In genomic region chr2:231707625-231708049, GRCh38 we compare ENCODE assay signal across 8 cellular contexts. TPM values are rescaled to one million over a fixed set of nuclear protein-coding genes. Genes with fewer than 3 reads are reported as not detected.
DNase-seq lines count a peak whose midpoint lies in the region; ATAC-seq and TF ChIP-seq lines count a peak whose summit lies in the region.

No MANE protein-coding gene starts in this region.

- peak; percentile 71 for DNase-seq in activated CD8-positive, alpha-beta memory T cell treated with anti-CD3 and anti-CD28 coated beads, Interleukin-2, amount 10 ng/mL, durations not matched to agents 7 days and 5 days
- DNase-seq in fibroblast of lung (ENCODE audit: low read depth in 2 of 2): peak; percentile 54 to 56
- no peak for DNase-seq in NCI-H1092 (lab: John Stamatoyannopoulos, UW)
- DNase-seq in G401 (ENCODE audit: low spot score): no peak

- H3K9me3 ChIP-seq in ES-I3 (ENCODE audit: control insufficient read depth, insufficient read depth, low read length) (no peaks in the 10 kb centered on the region), fibroblast of lung (ENCODE audit: control insufficient read depth, insufficient read depth, low read depth, low read length) (no peaks in the 10 kb centered on the region), parathyroid adenoma (ENCODE audit: control insufficient read depth, low read length) (no peaks in the 10 kb centered on the region)

- peak overlapping the region; percentile 78 for H3K4me2 ChIP-seq in fibroblast of lung (ENCODE audit: extremely low read depth, insufficient read depth, low read length)
- H3K4me2 ChIP-seq in parathyroid adenoma (ENCODE audit: low read length): peak overlapping the region; percentile 69

- no peaks in the 10 kb centered on the region for H3K9me3 Mint-ChIP-seq in activated CD8-positive, alpha-beta memory T cell treated with anti-CD3 and anti-CD28 coated beads, Interleukin-2, amount 10 ng/mL, durations not matched to agents 7 days and 5 days (ENCODE audit: low read depth)

- CTCF ChIA-PET in activated CD8-positive, alpha-beta memory T cell treated with anti-CD3 and anti-CD28 coated beads, Interleukin-2, amount 10 ng/mL, durations not matched to agents 7 days and 5 days (lab: Charles Lee): interaction anchor here (1.0 to 16.8 kb wide), 13 partner anchors 8 to 243 kb away, joined by 3 to 202 read pairs (median 6); partner anchors contain the start of gene NCL

- H3K27ac Mint-ChIP-seq in activated CD8-positive, alpha-beta memory T cell treated with anti-CD3 and anti-CD28 coated beads, Interleukin-2, amount 10 ng/mL, durations not matched to agents 7 days and 5 days: peak overlapping the region; percentile 99

- H3K36me3 ChIP-seq in ES-I3 (ENCODE audit: insufficient read depth, low read length) (peaks cover 15% of the 10 kb centered on the region), fibroblast of lung (ENCODE audit: control insufficient read depth, insufficient read depth, low read length) (peaks cover 5% of the 10 kb centered on the region), parathyroid adenoma (ENCODE audit: control insufficient read depth, insufficient read depth, low read length) (no peaks in the 10 kb centered on the region)

- H2AFZ ChIP-seq in fibroblast of lung (ENCODE audit: low read length): peak overlapping the region; percentile 100
- H2AFZ ChIP-seq in parathyroid adenoma: peak overlapping the region; percentile 96

- ATAC-seq in HG03097 (IDR thresholded peaks at IDR 0.05; ENCODE audit: low FRiP score, unreplicated experiment) (peak; percentile 3), GM21423 (IDR thresholded peaks at IDR 0.05; ENCODE audit: unreplicated experiment) (no peak)
- ATAC-seq in activated CD8-positive, alpha-beta memory T cell treated with anti-CD3 and anti-CD28 coated beads, Interleukin-2, amount 10 ng/mL, durations not matched to agents 7 days and 5 days: peak; percentile 0

- H3K27ac ChIP-seq in fibroblast of lung (ENCODE audit: insufficient read depth, low read length) (peak overlapping the region; percentile 99), parathyroid adenoma (peak overlapping the region; percentile 100)

- H3K4me3 ChIP-seq in fibroblast of lung (replicated peaks in 1 of 4; ENCODE audit: control extremely low read depth in 1 of 4, insufficient read depth in 1 of 4, low read depth in 3 of 4, low read length in 4 of 4) (peak overlapping the region in 2 of 4 experiments; percentile 73 to 74), parathyroid adenoma (ENCODE audit: low read depth, low read length) (peak overlapping the region; percentile 98)

- TF ChIP-seq CTCF in fibroblast of lung (conservative IDR thresholded peaks at IDR 0.05 in 1 of 2, IDR thresholded peaks at IDR 0.05 in 1 of 2; ENCODE audit: low read depth in 1 of 2, low read length in 2 of 2) (no peak), parathyroid adenoma (IDR thresholded peaks at IDR 0.05) (no peak)

- peaks cover 42% of the 10 kb centered on the region for H3K79me2 ChIP-seq in fibroblast of lung (ENCODE audit: control insufficient read depth, insufficient read depth, low read length)
- peaks cover 17% of the 10 kb centered on the region for H3K79me2 ChIP-seq in parathyroid adenoma

- peaks cover 26% of the 10 kb centered on the region for H3K4me1 Mint-ChIP-seq in activated CD8-positive, alpha-beta memory T cell treated with anti-CD3 and anti-CD28 coated beads, Interleukin-2, amount 10 ng/mL, durations not matched to agents 7 days and 5 days

- in situ Hi-C loops in G401 (cut with HindIII; ENCODE audit: low sequenced_read_pairs): no loop called here

- peaks cover 9% of the 10 kb centered on the region; the same call in 1 of the 2 replicates for H3K4me1 ChIP-seq in ES-I3 (ENCODE audit: insufficient read depth, low read length)
- peaks cover 14% of the 10 kb centered on the region for H3K4me1 ChIP-seq in fibroblast of lung (ENCODE audit: control insufficient read depth, extremely low read depth, insufficient read depth, low read length)
- peaks cover 8% of the 10 kb centered on the region for H3K4me1 ChIP-seq in parathyroid adenoma

- H3K36me3 Mint-ChIP-seq in activated CD8-positive, alpha-beta memory T cell treated with anti-CD3 and anti-CD28 coated beads, Interleukin-2, amount 10 ng/mL, durations not matched to agents 7 days and 5 days: peaks cover 32% of the 10 kb centered on the region

- peak overlapping the region; percentile 90 for H3K9ac ChIP-seq in ES-I3 (ENCODE audit: low read depth, low read length)
- peak overlapping the region; percentile 60 for H3K9ac ChIP-seq in fibroblast of lung (ENCODE audit: insufficient read depth, low read length)
- peak overlapping the region; percentile 42 for H3K9ac ChIP-seq in parathyroid adenoma

- H3K27me3 Mint-ChIP-seq in activated CD8-positive, alpha-beta memory T cell treated with anti-CD3 and anti-CD28 coated beads, Interleukin-2, amount 10 ng/mL, durations not matched to agents 7 days and 5 days: peaks cover 2% of the 10 kb centered on the region

- H3K27me3 ChIP-seq in fibroblast of lung (ENCODE audit: control insufficient read depth, insufficient read depth, low read length) (no peaks in the 10 kb centered on the region), parathyroid adenoma (ENCODE audit: control insufficient read depth, insufficient read depth, low read length) (no peaks in the 10 kb centered on the region)

- no peaks in the 10 kb centered on the region for H4K20me1 ChIP-seq in fibroblast of lung (ENCODE audit: control insufficient read depth, extremely low read depth, insufficient read depth, low read length)

- peak overlapping the region; percentile 93 for H3K4me3 Mint-ChIP-seq in activated CD8-positive, alpha-beta memory T cell treated with anti-CD3 and anti-CD28 coated beads, Interleukin-2, amount 10 ng/mL, durations not matched to agents 7 days and 5 days

RNA-seq across cellular contexts. Expression of gene PTMA, which starts 0.7 kb away (rescaled TPM):
- total RNA-seq in activated CD8-positive, alpha-beta memory T cell treated with anti-CD3 and anti-CD28 coated beads, Interleukin-2, amount 10 ng/mL, durations not matched to agents 7 days and 5 days: 1,000 to 10,000 TPM; 1,489 to 1,775 TPM
- 481 and 664 TPM in 2 replicates for total RNA-seq in fibroblast of lung
- 650 and 1,032 TPM in 2 replicates for polyA plus RNA-seq in fibroblast of lung
- 819 and 1,107 TPM in 2 replicates for polyA plus RNA-seq in fibroblast of lung (2012)
- 34.8 and 35.0 TPM in 2 replicates for polyA minus RNA-seq in fibroblast of lung (ENCODE audit: low replicate concordance)
- 1,275 and 1,509 TPM in 2 replicates for total RNA-seq in G401 (2014; rRNA removed; shearing (Covaris generic))

Comparison
In these comparisons a context has a peak if more than half of its experiments do, and no peak if none do; other contexts are left out.
1. DNase-seq: peak in activated CD8-positive, alpha-beta memory T cell treated with anti-CD3 and anti-CD28 coated beads, Interleukin-2, amount 10 ng/mL, durations not matched to agents 7 days and 5 days (single experiment) and fibroblast of lung (2 of 2); none in NCI-H1092 (single experiment) and G401 (single experiment).
2. Peak in every context shown above with its lines, with median percentiles within 50 percentile points of each other: H3K9ac ChIP-seq.